In the genomic region with DNA sequence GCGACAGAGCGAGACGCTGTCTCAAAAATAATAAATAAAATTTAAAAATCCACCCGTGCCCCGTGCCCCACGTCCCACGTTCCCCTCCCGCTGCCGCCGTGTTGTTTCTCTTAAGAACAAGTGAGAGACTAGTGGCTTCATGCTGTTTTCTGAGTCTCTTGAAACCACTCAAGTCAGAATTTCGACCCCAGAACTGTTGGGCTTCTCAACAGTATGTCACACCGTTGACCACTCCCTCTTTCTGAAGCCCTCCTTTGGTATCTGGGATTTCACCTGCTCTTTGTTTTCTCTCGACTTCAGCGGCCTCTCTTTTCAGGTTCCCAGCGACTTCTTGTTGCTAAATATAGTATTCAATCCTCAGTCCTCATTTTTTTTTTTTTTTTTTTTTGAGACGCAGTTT, we compare ENCODE assay signal across 7 cellular contexts. TPM values are rescaled to one million over a fixed set of nuclear protein-coding genes. Genes with fewer than 3 reads are reported as not detected.
A peak's percentile ranks its signal among the peaks of the same experiment; 100 is the strongest.
DNase-seq lines count a peak whose midpoint lies in the region; ATAC-seq and TF ChIP-seq lines count a peak whose summit lies in the region.

No MANE protein-coding gene starts in this region.

- peak in 1 of 3 donors; percentile 23 for DNase-seq in right cardiac atrium
- DNase-seq in spleen: no peak
- DNase-seq in NCI-H1694 treated with DMSO at 0.1 percent for 48 hours (lab: John Stamatoyannopoulos, UW): no peak
- DNase-seq in HUDEP-2 (lab: John Stamatoyannopoulos, UW; ENCODE audit: unreplicated experiment in 76 of 76): no peak
- no peak for DNase-seq in iPS-NIHi7 (ENCODE audit: extremely low spot score)

- TF ChIP-seq POLR2A in spleen (IDR thresholded peaks at IDR 0.05): no peak

- H3K27me3 ChIP-seq in right cardiac atrium (ENCODE audit: control insufficient read depth, insufficient read depth) (no peaks in the 10 kb centered on the region), spleen (replicated peaks in 1 of 7) (no peaks in the 10 kb centered on the region)

- POLR2A ChIA-PET in HEK293 (lab: Yijun Ruan, JAX): interaction anchor here (0.8 to 2.2 kb wide), 5 partner anchors 9 to 564 kb away, joined by 3 to 13 read pairs (median 5); a partner anchor contains a TSS

- no peak for ATAC-seq in right cardiac atrium

- no peaks in the 10 kb centered on the region for H3K9me3 ChIP-seq in HEK293 (ENCODE audit: control insufficient read depth, insufficient read depth, low read depth, low read length)
- no peaks in the 10 kb centered on the region for H3K9me3 ChIP-seq in right cardiac atrium (ENCODE audit: control insufficient read depth, low read length)
- no peaks in the 10 kb centered on the region for H3K9me3 ChIP-seq in spleen

- 56% methylated on average over 16 of the region's 16 CpGs for WGBS in right cardiac atrium
- 46 to 62% (median 57%) methylated on average over 16 of the region's 16 CpGs for WGBS in spleen, 5 donors

- intact Hi-C loops in right cardiac atrium (cut with DNase I) (no loop called here), spleen (cut with DNase I; ENCODE audit: low total_unique reads) (no loop called here)

- no peak for TF ChIP-seq CTCF in HEK293 (tag by site-specific recombination; IDR thresholded peaks at IDR 0.05)
- no peak for TF ChIP-seq CTCF in VCaP (conservative IDR thresholded peaks at IDR 0.05)
- no peak for TF ChIP-seq CTCF in spleen (IDR thresholded peaks at IDR 0.05 in 8 of 11, conservative IDR thresholded peaks at IDR 0.05 in 3 of 11)

- H3K36me3 ChIP-seq in HEK293 (ENCODE audit: control insufficient read depth in 2 of 2, insufficient read depth in 1 of 2, low read length in 2 of 2) (peaks cover 0 to 20% of the 10 kb centered on the region in 2 experiments; a peak in 2 of 3 replicates), spleen (peaks cover 4 to 29% (median 21%) of the 10 kb centered on the region in 6 donors)

- no peaks in the 10 kb centered on the region for H3K4me1 ChIP-seq in HEK293 (ENCODE audit: control insufficient read depth, insufficient read depth, low read length)
- no peaks in the 10 kb centered on the region for H3K4me1 ChIP-seq in right cardiac atrium (ENCODE audit: control insufficient read depth, insufficient read depth, low read length)
- H3K4me1 ChIP-seq in spleen: peaks cover 7 to 43% (median 26%) of the 10 kb centered on the region in 6 donors

- H3K4me3 ChIP-seq in HEK293 (ENCODE audit: low read depth, low read length): peak overlapping the region; percentile 75
- H3K4me3 ChIP-seq in right cardiac atrium (ENCODE audit: low read length): peak overlapping the region; percentile 87
- H3K4me3 ChIP-seq in spleen: peak overlapping the region; percentile 65 to 90 (median 78)

- H3K27ac ChIP-seq in HEK293 (ENCODE audit: extremely low read depth, low read depth, low read length) (no peak overlapping the region), VCaP (peak overlapping the region; percentile 93), right cardiac atrium (ENCODE audit: low read length) (no peak overlapping the region), spleen (peak overlapping the region in 4 of 8 donors; percentile 92 to 97 (median 96))

- CTCF ChIA-PET in HEK293 (lab: Yijun Ruan, JAX): no interaction called here

TF ChIP-seq in HEK293, 187 proteins besides CTCF, POLR2A, EP300 and RAD21:
- TF ChIP-seq ZNF112 (tag by site-specific recombination; IDR thresholded peaks at IDR 0.05) (no peak), ZNF514 (tag by site-specific recombination; IDR thresholded peaks at IDR 0.05) (no peak), SP3 (tag by site-specific recombination; IDR thresholded peaks at IDR 0.05) (no peak), MYNN (tag by site-specific recombination; IDR thresholded peaks at IDR 0.05; ENCODE audit: borderline replicate concordance) (no peak), ZNF341 (tag by site-specific recombination; IDR thresholded peaks at IDR 0.05; ENCODE audit: low read depth) (no peak)
TF ChIP-seq in HEK293: peak in this region for 0.

RNA-seq across cellular contexts. Expression of a gene that starts 1.0 kb away (rescaled TPM):
- total RNA-seq in right cardiac atrium: 10 to 100 TPM; 20.4 to 32.0 (median 26.0) TPM
- 22.6 TPM for polyA plus RNA-seq in right cardiac atrium
- total RNA-seq in spleen: 10 to 100 TPM; 43.2 to 71.5 (median 54.9) TPM
- polyA plus RNA-seq in spleen: 10 to 100 TPM; 23.7 to 51.8 (median 39.1) TPM

RNA-seq across cellular contexts. Expression of a gene that starts 24.7 kb away (rescaled TPM):
- total RNA-seq in right cardiac atrium (10 to 100 TPM; 14.4 to 37.5 (median 33.4) TPM), spleen (10 to 100 TPM; 27.9 to 51.9 (median 36.0) TPM)
- polyA plus RNA-seq in right cardiac atrium (35.9 TPM), spleen (10 to 100 TPM; 16.6 to 43.9 (median 32.9) TPM)

RNA-seq across cellular contexts. Expression of a gene that starts 34.2 kb away (rescaled TPM):
- total RNA-seq in right cardiac atrium (under 1 TPM in 2 of 4 donors, not detected in 2; 0.34 TPM), spleen (under 1 TPM; 0.24 to 0.66 (median 0.51) TPM)
- polyA plus RNA-seq in right cardiac atrium (0.29 TPM), spleen (under 1 TPM; 0.45 to 0.63 (median 0.47) TPM)

RNA-seq across cellular contexts. Expression of a gene that starts 37.0 kb away (rescaled TPM):
- total RNA-seq in right cardiac atrium: 1 to 10 TPM; 3.6 to 5.8 (median 5.3) TPM
- polyA plus RNA-seq in right cardiac atrium: 7.9 TPM
- 10 to 100 TPM; 19.0 to 35.0 (median 23.8) TPM for total RNA-seq in spleen
- 10 to 100 TPM; 41.0 to 54.3 (median 44.6) TPM for polyA plus RNA-seq in spleen
